ENCODE assay signal across 8 cellular contexts in genomic region chr18:48932822-48933510, GRCh38. TPM values are rescaled to one million over a fixed set of nuclear protein-coding genes. Genes with fewer than 3 reads are reported as not detected.
DNase-seq lines count a peak whose midpoint lies in the region; ATAC-seq and TF ChIP-seq lines count a peak whose summit lies in the region.

No MANE protein-coding gene starts in this region.

- peaks cover 100% of the 10 kb centered on the region for H3K4me1 Mint-ChIP-seq in HFFc6 (ENCODE audit: low read depth)
- peaks cover 72% of the 10 kb centered on the region for H3K4me1 Mint-ChIP-seq in activated T-helper 17 cell treated with anti-CD3 and anti-CD28 coated beads, Interleukin-2, amount 50 U/mL, for 72 hours

- TF ChIP-seq CTCF in A673 (conservative IDR thresholded peaks at IDR 0.05; ENCODE audit: low read depth, low read length) = no peak
- TF ChIP-seq CTCF in HFFc6 (IDR thresholded peaks at IDR 0.05) = no peak
- TF ChIP-seq CTCF in lower lobe of right lung (IDR thresholded peaks at IDR 0.05) = no peak
- no peak for TF ChIP-seq CTCF in GM13977 (IDR thresholded peaks at IDR 0.05; ENCODE audit: extremely low read depth, insufficient read depth, missing control alignments)

- BruUV-seq in A673 (replicated peaks; lab: Mats Ljungman, UMichigan) = no TSS peak

- H3K4me3 ChIP-seq in A673 (ENCODE audit: low read depth, low read length, poor library complexity, severe bottlenecking) = peak overlapping the region; percentile 4
- H3K4me3 ChIP-seq in lower lobe of right lung = peak overlapping the region; percentile 41

- H3K36me3 ChIP-seq in A673 (ENCODE audit: insufficient read depth, low read length, poor library complexity, severe bottlenecking) = no peaks in the 10 kb centered on the region
- H3K36me3 ChIP-seq in lower lobe of right lung = peaks cover 15% of the 10 kb centered on the region

- POLR2A ChIA-PET in A673 (lab: Charles Lee; ENCODE audit: low non-redundant PET) = no interaction called here

- in situ Hi-C loops in GM13977 (cut with MboI; ENCODE audit: low pct_unique_long_range_greater_than_20kb, low sequenced_read_pairs, unreplicated experiment) = no loop called here

- H3K4me1 ChIP-seq in A673 (ENCODE audit: insufficient read depth, low read length, poor library complexity, severe bottlenecking) = peaks cover 87% of the 10 kb centered on the region
- peaks cover 95% of the 10 kb centered on the region for H3K4me1 ChIP-seq in lower lobe of right lung

- peak overlapping the region; percentile 93 for H3K27ac Mint-ChIP-seq in HFFc6
- peak overlapping the region; percentile 96 for H3K27ac Mint-ChIP-seq in activated T-helper 17 cell treated with anti-CD3 and anti-CD28 coated beads, Interleukin-2, amount 50 U/mL, for 72 hours

- H3K9me3 ChIP-seq in A673 (ENCODE audit: low read depth, low read length, poor library complexity, severe bottlenecking) (no peaks in the 10 kb centered on the region), lower lobe of right lung (no peaks in the 10 kb centered on the region)

- H3K27me3 Mint-ChIP-seq in HFFc6 (ENCODE audit: insufficient read depth) = peaks cover 2% of the 10 kb centered on the region
- no peaks in the 10 kb centered on the region for H3K27me3 Mint-ChIP-seq in activated T-helper 17 cell treated with anti-CD3 and anti-CD28 coated beads, Interleukin-2, amount 50 U/mL, for 72 hours

- H3K27me3 ChIP-seq in A673 (replicated peaks; ENCODE audit: insufficient read depth, low read depth, low read length, poor library complexity) (no peaks in the 10 kb centered on the region), lower lobe of right lung (ENCODE audit: low read depth) (no peaks in the 10 kb centered on the region)

- intact Hi-C loops in A673 (cut with micrococcal nuclease; ENCODE audit: unreplicated experiment) = no loop called here
- intact Hi-C loops in lower lobe of right lung (cut with DNase I) = no loop called here

- H3K27ac ChIP-seq in A673 (ENCODE audit: low read depth, low read length, poor library complexity, severe bottlenecking) = peak overlapping the region; percentile 88
- H3K27ac ChIP-seq in lower lobe of right lung = peak overlapping the region; percentile 78

- no peak for ATAC-seq in activated T-helper 17 cell treated with anti-CD3 and anti-CD28 coated beads, Interleukin-2, amount 50 U/mL, for 72 hours (replicated peaks)
- peak; percentile 7 to 13 for ATAC-seq in lower lobe of right lung
- no peak for ATAC-seq in GM21526 (IDR thresholded peaks at IDR 0.05; ENCODE audit: low FRiP score, unreplicated experiment)

- no peak for DNase-seq in A673 (ENCODE audit: low spot score)
- no peak for DNase-seq in HFFc6
- DNase-seq in lower lobe of right lung = no peak
- no peak for DNase-seq in kidney tubule cell (ENCODE audit: low spot score)
- DNase-seq in GM13977 (ENCODE audit: low spot score) = no peak
- DNase-seq in stimulated activated CD4-positive, alpha-beta T cell treated with anti-CD3 and anti-CD28 coated beads, Interleukin-4, amount 100 ng/mL, for 1 hour = no peak

- H3K4me3 Mint-ChIP-seq in HFFc6 = peak overlapping the region; percentile 71
- peak overlapping the region; percentile 90 for H3K4me3 Mint-ChIP-seq in activated T-helper 17 cell treated with anti-CD3 and anti-CD28 coated beads, Interleukin-2, amount 50 U/mL, for 72 hours

- CTCF ChIA-PET in A673 (lab: Charles Lee) = no interaction called here

- peaks cover 30% of the 10 kb centered on the region for H3K36me3 Mint-ChIP-seq in HFFc6 (ENCODE audit: low read depth)
- peaks cover 67% of the 10 kb centered on the region for H3K36me3 Mint-ChIP-seq in activated T-helper 17 cell treated with anti-CD3 and anti-CD28 coated beads, Interleukin-2, amount 50 U/mL, for 72 hours (ENCODE audit: low read depth)

- no peaks in the 10 kb centered on the region for H3K9me3 Mint-ChIP-seq in HFFc6
- H3K9me3 Mint-ChIP-seq in activated T-helper 17 cell treated with anti-CD3 and anti-CD28 coated beads, Interleukin-2, amount 50 U/mL, for 72 hours = no peaks in the 10 kb centered on the region

RNA-seq across cellular contexts. Expression of gene SMAD7, which starts 17.8 kb away (rescaled TPM):
- 11.4 and 12.0 TPM in 2 replicates for total RNA-seq in A673 (2021)
- 10 to 100 TPM; 29.6 to 35.8 (median 30.7) TPM for total RNA-seq in HFFc6 (2021; fragmentation: NEBNext Ultra II Directional; extraction: Animal tissue kit (Norgen Biotek cat#: 25700))
- 10 to 100 TPM; 23.4 to 40.7 TPM for total RNA-seq in activated T-helper 17 cell treated with anti-CD3 and anti-CD28 coated beads, Interleukin-2, amount 50 U/mL, for 72 hours
- total RNA-seq in lower lobe of right lung = 63.4 TPM

Comparison
In these comparisons a context has a peak if more than half of its experiments do, and no peak if none do; other contexts are left out.
1. ATAC-seq: peak in lower lobe of right lung (2 of 2); none in activated T-helper 17 cell treated with anti-CD3 and anti-CD28 coated beads, Interleukin-2, amount 50 U/mL, for 72 hours (single experiment) and GM21526 (single experiment).